ENCODE assay signal across 27 cellular contexts in the genomic region with DNA sequence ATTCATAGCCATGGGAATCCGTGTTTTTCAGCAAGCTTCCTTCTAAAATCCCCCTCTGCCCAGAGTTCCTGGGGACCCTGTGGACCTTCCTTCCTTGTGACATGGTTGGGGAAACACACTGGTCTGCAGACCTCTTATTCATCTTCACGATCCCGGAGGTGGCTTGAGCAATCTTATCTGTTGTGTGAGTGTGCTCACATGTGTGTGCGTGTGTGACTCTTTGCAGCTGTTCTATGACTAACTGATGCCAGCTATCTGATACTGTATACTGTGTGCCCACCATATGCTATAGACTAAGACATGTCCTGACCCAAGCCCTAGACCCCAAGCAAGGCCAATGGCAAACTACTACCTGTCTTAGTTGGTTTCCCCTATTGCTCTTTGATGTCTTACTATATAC. TPM values are rescaled to one million over a fixed set of nuclear protein-coding genes. Genes with fewer than 3 reads are reported as not detected.
"Had no signal": no experiment of that assay in that cellular context is flagged by ENCODE, and none has a peak within 500 bp of the region (broad histone marks: within the 10 kb centered on the region; RNA-seq: fewer than 3 reads in every experiment).

No MANE protein-coding gene starts in this region.

- H3K27ac Mint-ChIP-seq: activated CD4-positive, alpha-beta memory T cell treated with anti-CD3 and anti-CD28 coated beads for 36 hours; activated naive CD4-positive, alpha-beta T cell treated with anti-CD3 and anti-CD28 coated beads, Interleukin-2, amount 50 U/mL, for 72 hours; endodermal cell; nephron had no signal

- H3K27ac ChIP-seq: body of pancreas, colonic mucosa, tibial artery had no signal

- H3K4me1 Mint-ChIP-seq: endodermal cell, nephron had no signal

- H3K9me3 ChIP-seq: body of pancreas, colonic mucosa, tibial artery had no signal

- ATAC-seq: activated naive CD4-positive, alpha-beta T cell treated with anti-CD3 and anti-CD28 coated beads, Interleukin-2, amount 50 U/mL, for 72 hours; activated T-cell treated with anti-CD3 and anti-CD28 coated beads, Interleukin-2, amount 50 U/mL, for 4 hours; body of pancreas; left cardiac atrium; sciatic nerve; stimulated activated naive B cell treated with anti-CD40 and anti-IgM and Interleukin-4, amounts not matched to agents 10 μg/mL and 1 μg/mL and 100 μg/mL, for 72 hours had no signal

- H3K36me3 ChIP-seq: colonic mucosa, tibial artery had no signal

- H3K9me3 Mint-ChIP-seq: activated CD4-positive, alpha-beta memory T cell treated with anti-CD3 and anti-CD28 coated beads for 36 hours; activated naive CD4-positive, alpha-beta T cell treated with anti-CD3 and anti-CD28 coated beads, Interleukin-2, amount 50 U/mL, for 72 hours; activated T-cell treated with anti-CD3 and anti-CD28 coated beads, Interleukin-2, amount 50 U/mL, for 4 hours; endodermal cell; nephron had no signal

- H3K27me3 ChIP-seq: body of pancreas, colonic mucosa, tibial artery had no signal

- H3K4me1 ChIP-seq: body of pancreas, colonic mucosa, tibial artery had no signal

- H3K36me3 Mint-ChIP-seq: activated naive CD4-positive, alpha-beta T cell treated with anti-CD3 and anti-CD28 coated beads, Interleukin-2, amount 50 U/mL, for 72 hours; stimulated activated naive B cell treated with anti-CD40 and anti-IgM and Interleukin-4, amounts not matched to agents 10 μg/mL and 1 μg/mL and 100 μg/mL, for 72 hours had no signal

- H3K4me3 Mint-ChIP-seq: activated CD4-positive, alpha-beta memory T cell treated with anti-CD3 and anti-CD28 coated beads for 36 hours; activated T-cell treated with anti-CD3 and anti-CD28 coated beads, Interleukin-2, amount 50 U/mL, for 4 hours; endodermal cell; nephron; stimulated activated naive B cell treated with anti-CD40 and anti-IgM and Interleukin-4, amounts not matched to agents 10 μg/mL and 1 μg/mL and 100 μg/mL, for 72 hours had no signal

- DNase-seq: activated CD4-positive, alpha-beta memory T cell treated with anti-CD3 and anti-CD28 coated beads for 36 hours; activated CD4-positive, alpha-beta T cell treated with anti-CD3 and anti-CD28 coated beads for 4 hours; activated CD8-positive, alpha-beta memory T cell treated with anti-CD3 and anti-CD28 coated beads, Interleukin-2, amount 50 U/mL, for 4 hours; activated effector memory CD4-positive, alpha-beta T cell treated with anti-CD3 and anti-CD28 coated beads, Interleukin-2, amount 50 U/mL, for 16 hours; activated T-cell treated with anti-CD3 and anti-CD28 coated beads, Interleukin-2, amount 50 U/mL, for 4 hours; body of pancreas; central memory CD4-positive, alpha-beta T cell; colonic mucosa; endodermal cell; foreskin melanocyte; glutamatergic neuron; hippocampal formation; left cardiac atrium; mesenchymal stem cell; nucleus accumbens; stimulated activated CD4-positive, alpha-beta T cell treated with anti-CD3 and anti-CD28 coated beads, Interleukin-4, amount 100 ng/mL, for 24 hours; stimulated activated naive B cell treated with anti-CD40 and anti-IgM and Interleukin-4, amounts not matched to agents 10 μg/mL and 1 μg/mL and 100 μg/mL, for 72 hours; tibial artery had no signal

- H3K4me3 ChIP-seq: body of pancreas, colonic mucosa, tibial artery had no signal

RNA-seq across cellular contexts. Expression of a gene that starts 15.7 kb away (rescaled TPM):
- total RNA-seq: endodermal cell, epithelial cell of proximal tubule had no signal

RNA-seq across cellular contexts. Expression of a gene that starts 17.4 kb away (rescaled TPM):
- total RNA-seq: activated naive CD4-positive, alpha-beta T cell treated with anti-CD3 and anti-CD28 coated beads, Interleukin-2, amount 50 U/mL, for 72 hours; body of pancreas; endodermal cell; epithelial cell of proximal tubule; left cardiac atrium; lower leg skin; mucosa of gallbladder; sciatic nerve; subcutaneous adipose tissue; T-helper 2 cell treated with Interferon-gamma antibody and Interleukin-4, amounts not matched to agents 100 ng/mL and 5 ng/mL, for 36 hours; urinary bladder had no signal
- polyA plus RNA-seq: urinary bladder had no signal
